ENCODE assay signal across 26 cellular contexts in the genomic region with DNA sequence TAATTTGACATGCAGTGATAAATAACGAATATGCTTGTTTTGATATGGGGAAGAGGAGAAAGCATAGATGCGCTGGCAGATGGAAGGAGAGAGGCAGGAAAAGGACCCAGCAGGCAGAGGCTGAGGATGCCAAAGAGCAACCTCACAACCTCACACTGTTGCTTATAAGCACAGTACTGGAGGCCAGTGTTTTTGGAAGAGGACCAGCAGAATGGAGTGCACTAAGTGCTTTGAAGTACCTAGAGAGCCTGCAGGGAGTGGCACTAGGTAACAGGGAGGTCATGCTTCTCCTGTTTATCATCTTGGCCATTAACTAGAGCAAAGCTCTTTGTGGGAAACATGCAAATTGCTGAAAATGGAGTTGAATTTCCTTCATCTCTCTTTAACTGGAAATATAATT.
DNase-seq lines count a peak whose midpoint lies in the region; ATAC-seq and TF ChIP-seq lines count a peak whose summit lies in the region.
"Had no signal": no experiment of that assay in that cellular context is flagged by ENCODE, and none has a peak within 500 bp of the region (broad histone marks: within the 10 kb centered on the region; RNA-seq: fewer than 3 reads in every experiment).

No MANE protein-coding gene starts in this region.

- H3K4me1 Mint-ChIP-seq in activated CD8-positive, alpha-beta memory T cell treated with anti-CD3 and anti-CD28 coated beads, Interleukin-2, amount 10 ng/mL, durations not matched to agents 7 days and 5 days: no peaks in the 10 kb centered on the region
- H3K4me1 Mint-ChIP-seq: activated naive CD8-positive, alpha-beta T cell treated with anti-CD3 and anti-CD28 coated beads, Interleukin-2, amount 50 U/mL, for 24 hours; B cell; CD8-positive, alpha-beta memory T cell; IgD-negative memory B cell; natural killer cell had no signal

- H3K9me3 Mint-ChIP-seq in activated CD8-positive, alpha-beta memory T cell treated with anti-CD3 and anti-CD28 coated beads, Interleukin-2, amount 10 ng/mL, durations not matched to agents 7 days and 5 days (ENCODE audit: low read depth): peaks cover 4% of the 10 kb centered on the region

- CTCF ChIA-PET in activated CD8-positive, alpha-beta memory T cell treated with anti-CD3 and anti-CD28 coated beads, Interleukin-2, amount 10 ng/mL, durations not matched to agents 7 days and 5 days (lab: Charles Lee): no interaction called here

- peak; percentile 47 for ATAC-seq in omental fat pad (ENCODE audit: low FRiP score)
- no peak for ATAC-seq in activated CD8-positive, alpha-beta memory T cell treated with anti-CD3 and anti-CD28 coated beads, Interleukin-2, amount 10 ng/mL, durations not matched to agents 7 days and 5 days
- ATAC-seq: activated naive CD8-positive, alpha-beta T cell treated with anti-CD3 and anti-CD28 coated beads, Interleukin-2, amount 50 U/mL, for 24 hours; gastrocnemius medialis; left lobe of liver; natural killer cell; PC-3 had no signal

- no peak for TF ChIP-seq CTCF in omental fat pad (IDR thresholded peaks at IDR 0.05)

- H3K4me3 Mint-ChIP-seq in activated CD8-positive, alpha-beta memory T cell treated with anti-CD3 and anti-CD28 coated beads, Interleukin-2, amount 10 ng/mL, durations not matched to agents 7 days and 5 days: no peak overlapping the region
- H3K4me3 Mint-ChIP-seq: activated naive CD8-positive, alpha-beta T cell treated with anti-CD3 and anti-CD28 coated beads, Interleukin-2, amount 50 U/mL, for 24 hours; B cell; CD8-positive, alpha-beta memory T cell; IgD-negative memory B cell; natural killer cell had no signal

- H3K36me3 Mint-ChIP-seq in activated CD8-positive, alpha-beta memory T cell treated with anti-CD3 and anti-CD28 coated beads, Interleukin-2, amount 10 ng/mL, durations not matched to agents 7 days and 5 days: no peaks in the 10 kb centered on the region
- H3K36me3 Mint-ChIP-seq: CD8-positive, alpha-beta memory T cell; IgD-negative memory B cell; natural killer cell had no signal

- DNase-seq in NCI-H2227 (lab: John Stamatoyannopoulos, UW; ENCODE audit: unreplicated experiment) (peak; percentile 9), NCI-H2227 treated with DMSO at 0.1 percent for 48 hours (lab: John Stamatoyannopoulos, UW) (no peak), NCI-H1092 treated with DMSO at 0.1 percent for 48 hours (lab: John Stamatoyannopoulos, UW) (peak; percentile 52), NCI-H69 (lab: John Stamatoyannopoulos, UW) (peak; percentile 51), omental fat pad (ENCODE audit: low spot score) (no peak), SW480 (ENCODE audit: low spot score) (no peak), NCI-H1436 (lab: John Stamatoyannopoulos, UW) (no peak)
- no peak for DNase-seq in activated CD8-positive, alpha-beta memory T cell treated with anti-CD3 and anti-CD28 coated beads, Interleukin-2, amount 10 ng/mL, durations not matched to agents 7 days and 5 days
- DNase-seq: activated CD4-positive, alpha-beta T cell treated with anti-CD3 and anti-CD28 coated beads, Interleukin-2, amount 50 U/mL, for 1 hour; activated naive CD8-positive, alpha-beta T cell treated with anti-CD3 and anti-CD28 coated beads, Interleukin-2, amount 50 U/mL, for 24 hours; activated T-cell treated with anti-CD3 and anti-CD28 coated beads, Interleukin-2, amount 50 U/mL, for 48 hours; CD8-positive, alpha-beta memory T cell; central memory CD4-positive, alpha-beta T cell; gastrocnemius medialis; GDM1; hippocampal formation; midbrain; natural killer cell; NCI-H226; NK-92 treated with Interleukin-12 subunit alpha and Interleukin-12 subunit beta, amount 100 ng/mL, for 24 hours; occipital lobe; PC-3; stimulated activated naive CD4-positive, alpha-beta T cell treated with Interleukin-2 at 50 U/mL for 16 hours had no signal

- H3K27ac Mint-ChIP-seq in activated CD8-positive, alpha-beta memory T cell treated with anti-CD3 and anti-CD28 coated beads, Interleukin-2, amount 10 ng/mL, durations not matched to agents 7 days and 5 days: no peak overlapping the region
- H3K27ac Mint-ChIP-seq: activated naive CD8-positive, alpha-beta T cell treated with anti-CD3 and anti-CD28 coated beads, Interleukin-2, amount 50 U/mL, for 24 hours; B cell; CD8-positive, alpha-beta memory T cell; IgD-negative memory B cell; natural killer cell had no signal

- H3K27me3 Mint-ChIP-seq in activated CD8-positive, alpha-beta memory T cell treated with anti-CD3 and anti-CD28 coated beads, Interleukin-2, amount 10 ng/mL, durations not matched to agents 7 days and 5 days: no peaks in the 10 kb centered on the region
- H3K27me3 Mint-ChIP-seq: IgD-negative memory B cell had no signal

Comparison
In these comparisons a context has a peak if more than half of its experiments do, and no peak if none do; other contexts are left out.
1. DNase-seq: peak in NCI-H2227 (single experiment), NCI-H1092 treated with DMSO at 0.1 percent for 48 hours (single experiment) and NCI-H69 (single experiment); none in NCI-H2227 treated with DMSO at 0.1 percent for 48 hours (single experiment), omental fat pad (single experiment), SW480 (single experiment), activated CD8-positive, alpha-beta memory T cell treated with anti-CD3 and anti-CD28 coated beads, Interleukin-2, amount 10 ng/mL, durations not matched to agents 7 days and 5 days (single experiment) and NCI-H1436 (single experiment).